8 cellular contexts compared by ENCODE assay signal in genomic region chr16:17070882-17071592, GRCh38.
DNase-seq lines count a peak whose midpoint lies in the region; ATAC-seq and TF ChIP-seq lines count a peak whose summit lies in the region.

No MANE protein-coding gene starts in this region.

- H3K9me2 ChIP-seq in SU-DHL-6 (replicated peaks; ENCODE audit: insufficient read depth, low read length) (no peaks in the 10 kb centered on the region), PC-9 (ENCODE audit: insufficient read depth) (no peaks in the 10 kb centered on the region)

- no peak overlapping the region for H3K9ac ChIP-seq in SU-DHL-6 (ENCODE audit: low read length)

- peaks cover 2% of the 10 kb centered on the region for H3K36me3 Mint-ChIP-seq in activated naive CD8-positive, alpha-beta T cell
- no peaks in the 10 kb centered on the region for H3K36me3 Mint-ChIP-seq in natural killer cell

- BruUV-seq in PC-9 (replicated peaks; lab: Mats Ljungman, UMichigan) = no TSS peak

- peak overlapping the region; percentile 96 for H3K27ac Mint-ChIP-seq in activated naive CD8-positive, alpha-beta T cell
- H3K27ac Mint-ChIP-seq in natural killer cell = peak overlapping the region; percentile 78 to 96
- peak overlapping the region; percentile 79 to 94 for H3K27ac Mint-ChIP-seq in stimulated activated naive CD8-positive, alpha-beta T cell treated with anti-CD3 and anti-CD28 coated beads, Interleukin-15, amount 100 ng/mL, for 72 hours

- H3K27me3 ChIP-seq in SU-DHL-6 (ENCODE audit: low read length) = no peaks in the 10 kb centered on the region
- peaks cover 22% of the 10 kb centered on the region for H3K27me3 ChIP-seq in PC-9 (ENCODE audit: insufficient read depth, low read depth)

- H2AFZ ChIP-seq in SU-DHL-6 (ENCODE audit: low read depth, low read length, severe bottlenecking) (no peak overlapping the region), PC-9 (no peak overlapping the region)

- H3K4me1 ChIP-seq in PC-9 (replicated peaks; ENCODE audit: insufficient read depth) = no peaks in the 10 kb centered on the region

- in situ Hi-C loops in Caki2 (cut with HindIII; ENCODE audit: low pct_unique_long_range_greater_than_20kb, low sequenced_read_pairs) = no loop called here

- peak overlapping the region; percentile 84 for H3K4me3 Mint-ChIP-seq in activated naive CD8-positive, alpha-beta T cell
- H3K4me3 Mint-ChIP-seq in natural killer cell = peak overlapping the region; percentile 88
- H3K4me3 Mint-ChIP-seq in stimulated activated naive CD8-positive, alpha-beta T cell treated with anti-CD3 and anti-CD28 coated beads, Interleukin-15, amount 100 ng/mL, for 72 hours = peak overlapping the region; percentile 83 to 94

- peak; percentile 68 for DNase-seq in Caki2 (ENCODE audit: low read depth)
- peak; percentile 14 for DNase-seq in HuH-7 (ENCODE audit: low spot score)
- DNase-seq in natural killer cell = peak; percentile 57
- DNase-seq in stimulated activated naive CD8-positive, alpha-beta T cell treated with anti-CD3 and anti-CD28 coated beads, Interleukin-15, amount 100 ng/mL, for 72 hours = peak; percentile 78 to 85
- no peak for DNase-seq in PC-9

- H3K27ac ChIP-seq in SU-DHL-6 (ENCODE audit: low read depth, low read length) = no peak overlapping the region
- H3K27ac ChIP-seq in PC-9 = no peak overlapping the region

- no peaks in the 10 kb centered on the region for H3K79me2 ChIP-seq in SU-DHL-6 (ENCODE audit: insufficient read depth, low read length)
- H3K79me2 ChIP-seq in PC-9 (ENCODE audit: low read depth) = no peaks in the 10 kb centered on the region

- peaks cover 23% of the 10 kb centered on the region for H3K4me1 Mint-ChIP-seq in activated naive CD8-positive, alpha-beta T cell (ENCODE audit: low read depth)
- H3K4me1 Mint-ChIP-seq in natural killer cell = peaks cover 9 to 13% of the 10 kb centered on the region in 2 donors
- H3K4me1 Mint-ChIP-seq in stimulated activated naive CD8-positive, alpha-beta T cell treated with anti-CD3 and anti-CD28 coated beads, Interleukin-15, amount 100 ng/mL, for 72 hours = peaks cover 37% of the 10 kb centered on the region

- ATAC-seq in GM21423 (IDR thresholded peaks at IDR 0.05; ENCODE audit: unreplicated experiment) = peak; percentile 63
- ATAC-seq in natural killer cell = peak; percentile 71 to 92 (median 84)
- peak; percentile 92 for ATAC-seq in stimulated activated naive CD8-positive, alpha-beta T cell treated with anti-CD3 and anti-CD28 coated beads, Interleukin-15, amount 100 ng/mL, for 72 hours

- H4K20me1 ChIP-seq in SU-DHL-6 (ENCODE audit: low read depth, low read length) (no peaks in the 10 kb centered on the region), PC-9 (ENCODE audit: insufficient read depth) (no peaks in the 10 kb centered on the region)

- TF ChIP-seq CTCF in SU-DHL-6 (IDR thresholded peaks at IDR 0.05; ENCODE audit: insufficient read depth, low read length, poor library complexity, severe bottlenecking) = no peak
- TF ChIP-seq CTCF in natural killer cell (IDR thresholded peaks at IDR 0.05) = no peak
- no peak for TF ChIP-seq CTCF in PC-9 (conservative IDR thresholded peaks at IDR 0.05)

- POLR2A ChIA-PET in PC-9 (lab: Charles Lee; ENCODE audit: unreplicated experiment) = no interaction called here

- H3K4me2 ChIP-seq in SU-DHL-6 (ENCODE audit: low read depth, low read length, poor library complexity, severe bottlenecking) = peak overlapping the region; percentile 40
- H3K4me2 ChIP-seq in PC-9 = no peak overlapping the region

- H3K9me3 ChIP-seq in SU-DHL-6 (ENCODE audit: insufficient read depth, low read length) (no peaks in the 10 kb centered on the region), PC-9 (ENCODE audit: insufficient read depth, low read depth) (no peaks in the 10 kb centered on the region)

- no peaks in the 10 kb centered on the region for H3K9me3 Mint-ChIP-seq in activated naive CD8-positive, alpha-beta T cell (ENCODE audit: low read depth)
- H3K9me3 Mint-ChIP-seq in natural killer cell = no peaks in the 10 kb centered on the region
- no peaks in the 10 kb centered on the region for H3K9me3 Mint-ChIP-seq in stimulated activated naive CD8-positive, alpha-beta T cell treated with anti-CD3 and anti-CD28 coated beads, Interleukin-15, amount 100 ng/mL, for 72 hours

- intact Hi-C loops in natural killer cell (cut with micrococcal nuclease) (loop anchor here (2.0 kb wide), 2 partner anchors 44 to 56 kb away; no protein-coding TSS in a partner anchor), PC-9 (cut with micrococcal nuclease; ENCODE audit: unreplicated experiment) (no loop called here)

- CTCF ChIA-PET in PC-9 (lab: Charles Lee) = no interaction called here

- H3K4me3 ChIP-seq in SU-DHL-6 (ENCODE audit: insufficient read depth, low read length, poor library complexity, severe bottlenecking) (no peak overlapping the region), PC-9 (no peak overlapping the region)

- no peaks in the 10 kb centered on the region for H3F3A ChIP-seq in SU-DHL-6 (ENCODE audit: insufficient read depth)
- H3F3A ChIP-seq in PC-9 (ENCODE audit: insufficient read depth, low read depth) = no peaks in the 10 kb centered on the region

- H3K36me3 ChIP-seq in SU-DHL-6 (ENCODE audit: low read length) = no peaks in the 10 kb centered on the region
- H3K36me3 ChIP-seq in PC-9 (ENCODE audit: low read depth) = no peaks in the 10 kb centered on the region

- H3K27me3 Mint-ChIP-seq in activated naive CD8-positive, alpha-beta T cell = no peaks in the 10 kb centered on the region
- H3K27me3 Mint-ChIP-seq in natural killer cell (ENCODE audit: low read depth in 2 of 2) = peaks cover 0 to 4% of the 10 kb centered on the region in 2 donors
- H3K27me3 Mint-ChIP-seq in stimulated activated naive CD8-positive, alpha-beta T cell treated with anti-CD3 and anti-CD28 coated beads, Interleukin-15, amount 100 ng/mL, for 72 hours = no peaks in the 10 kb centered on the region

Comparison
In these comparisons a context has a peak if more than half of its experiments do, and no peak if none do; other contexts are left out.
1. DNase-seq: peak in Caki2 (single experiment), HuH-7 (single experiment), natural killer cell (single experiment) and stimulated activated naive CD8-positive, alpha-beta T cell treated with anti-CD3 and anti-CD28 coated beads, Interleukin-15, amount 100 ng/mL, for 72 hours (2 of 2); none in PC-9 (0 of 2).
2. Peak in every context shown above with its lines, with median percentiles within 50 percentile points of each other: ATAC-seq, H3K27ac Mint-ChIP-seq and H3K4me3 Mint-ChIP-seq.